15 cellular contexts compared by ENCODE assay signal in the genomic region with DNA sequence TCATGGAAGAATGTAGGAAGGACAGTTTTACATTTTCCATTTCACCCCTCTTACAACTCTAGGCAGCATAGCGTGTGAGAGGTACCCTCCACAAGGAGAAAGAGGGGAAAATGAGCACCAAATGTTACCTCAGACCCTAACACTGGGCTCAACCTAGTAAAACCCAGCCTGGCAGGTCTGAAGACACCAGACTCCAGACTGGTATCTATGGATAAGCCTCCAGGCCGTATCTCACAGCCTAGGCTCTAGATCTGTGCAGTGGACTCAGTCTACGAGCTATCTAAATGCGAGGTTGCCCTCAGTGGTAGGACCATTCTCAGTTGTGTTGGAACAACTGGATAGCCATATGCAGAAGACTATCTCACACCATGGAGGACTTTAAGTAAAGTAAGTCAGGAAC. TPM values are rescaled to one million over a fixed set of nuclear protein-coding genes. Genes with fewer than 3 reads are reported as not detected.
DNase-seq lines count a peak whose midpoint lies in the region; ATAC-seq and TF ChIP-seq lines count a peak whose summit lies in the region.
"Had no signal": no experiment of that assay in that cellular context is flagged by ENCODE, and none has a peak within 500 bp of the region (broad histone marks: within the 10 kb centered on the region; RNA-seq: fewer than 3 reads in every experiment).

No MANE protein-coding gene starts in this region.

- H3K4me1 ChIP-seq in esophagus muscularis mucosa: no peaks in the 10 kb centered on the region
- H3K4me1 ChIP-seq: BLaER1 had no signal

- peaks cover 5% of the 10 kb centered on the region for H3K9me3 Mint-ChIP-seq in activated naive CD4-positive, alpha-beta T cell treated with anti-CD3 and anti-CD28 coated beads, Interleukin-2, amount 50 U/mL, for 24 hours
- peaks cover 1% of the 10 kb centered on the region for H3K9me3 Mint-ChIP-seq in activated naive CD4-positive, alpha-beta T cell treated with anti-CD3 and anti-CD28 coated beads for 36 hours
- no peaks in the 10 kb centered on the region for H3K9me3 Mint-ChIP-seq in activated naive CD8-positive, alpha-beta T cell treated with anti-CD3 and anti-CD28 coated beads, Interleukin-2, amount 50 U/mL, for 24 hours

- peaks cover 20 to 58% (median 30%) of the 10 kb centered on the region in 4 donors for H3K36me3 ChIP-seq in esophagus muscularis mucosa
- H3K36me3 ChIP-seq in brain microvascular endothelial cell (replicated peaks): peaks cover 22% of the 10 kb centered on the region

- in situ Hi-C loops in brain microvascular endothelial cell (cut with HindIII; ENCODE audit: low pct_ligation_motif_present, low sequenced_read_pairs): no loop called here

- ATAC-seq in activated naive CD8-positive, alpha-beta T cell treated with anti-CD3 and anti-CD28 coated beads, Interleukin-2, amount 50 U/mL, for 24 hours: peak; percentile 15
- ATAC-seq: GM23338 had no signal

- no peaks in the 10 kb centered on the region for H3K27me3 Mint-ChIP-seq in activated naive CD4-positive, alpha-beta T cell treated with anti-CD3 and anti-CD28 coated beads, Interleukin-2, amount 50 U/mL, for 24 hours
- H3K27me3 Mint-ChIP-seq in activated naive CD4-positive, alpha-beta T cell treated with anti-CD3 and anti-CD28 coated beads for 36 hours (ENCODE audit: low read depth): no peaks in the 10 kb centered on the region
- no peaks in the 10 kb centered on the region for H3K27me3 Mint-ChIP-seq in activated naive CD8-positive, alpha-beta T cell treated with anti-CD3 and anti-CD28 coated beads, Interleukin-2, amount 50 U/mL, for 24 hours

- H3K4me3 ChIP-seq in esophagus muscularis mucosa: no peak overlapping the region
- no peak overlapping the region for H3K4me3 ChIP-seq in brain microvascular endothelial cell (ENCODE audit: low read depth, low read length)
- H3K4me3 ChIP-seq: BLaER1, GM23338 had no signal

- no peak overlapping the region for H3K4me3 Mint-ChIP-seq in activated naive CD4-positive, alpha-beta T cell treated with anti-CD3 and anti-CD28 coated beads, Interleukin-2, amount 50 U/mL, for 24 hours
- no peak overlapping the region for H3K4me3 Mint-ChIP-seq in activated naive CD4-positive, alpha-beta T cell treated with anti-CD3 and anti-CD28 coated beads for 36 hours
- H3K4me3 Mint-ChIP-seq in activated naive CD8-positive, alpha-beta T cell treated with anti-CD3 and anti-CD28 coated beads, Interleukin-2, amount 50 U/mL, for 24 hours: no peak overlapping the region
- H3K4me3 Mint-ChIP-seq: GM23338 had no signal

- no peak for TF ChIP-seq EP300 in esophagus muscularis mucosa (IDR thresholded peaks at IDR 0.05)

- CTCF ChIA-PET in activated naive CD4-positive, alpha-beta T cell treated with anti-CD3 and anti-CD28 coated beads for 36 hours (lab: Charles Lee): no interaction called here

- no peaks in the 10 kb centered on the region for H3K9me3 ChIP-seq in esophagus muscularis mucosa

- 90% methylated on average over 3 of the region's 4 CpGs for WGBS in esophagus muscularis mucosa

- DNase-seq in activated naive CD4-positive, alpha-beta T cell treated with anti-CD3 and anti-CD28 coated beads for 36 hours: no peak
- DNase-seq in activated naive CD8-positive, alpha-beta T cell treated with anti-CD3 and anti-CD28 coated beads, Interleukin-2, amount 50 U/mL, for 24 hours: no peak
- peak; percentile 53 for DNase-seq in esophagus muscularis mucosa (ENCODE audit: extremely low spot score)
- no peak for DNase-seq in mesenteric fat pad (ENCODE audit: low spot score)
- DNase-seq in brain microvascular endothelial cell: no peak
- DNase-seq in NCI-H774 (lab: John Stamatoyannopoulos, UW): no peak
- DNase-seq: 8988T, AML-193, Calu3, DMS 273 treated with DMSO at 0.1 percent for 48 hours, H7 had no signal

- intact Hi-C loops in activated naive CD4-positive, alpha-beta T cell treated with anti-CD3 and anti-CD28 coated beads for 36 hours (cut with micrococcal nuclease): no loop called here
- intact Hi-C loops in esophagus muscularis mucosa (cut with DNase I): no loop called here

- H3K27ac Mint-ChIP-seq in activated naive CD4-positive, alpha-beta T cell treated with anti-CD3 and anti-CD28 coated beads, Interleukin-2, amount 50 U/mL, for 24 hours: peak overlapping the region; percentile 11
- no peak overlapping the region for H3K27ac Mint-ChIP-seq in activated naive CD4-positive, alpha-beta T cell treated with anti-CD3 and anti-CD28 coated beads for 36 hours
- no peak overlapping the region for H3K27ac Mint-ChIP-seq in activated naive CD8-positive, alpha-beta T cell treated with anti-CD3 and anti-CD28 coated beads, Interleukin-2, amount 50 U/mL, for 24 hours
- H3K27ac Mint-ChIP-seq: GM23338 had no signal

- H3K27ac ChIP-seq in esophagus muscularis mucosa (replicated peaks in 1 of 4): no peak overlapping the region
- no peak overlapping the region for H3K27ac ChIP-seq in brain microvascular endothelial cell
- H3K27ac ChIP-seq: BLaER1 had no signal

- H3K27me3 ChIP-seq in esophagus muscularis mucosa (no peaks in the 10 kb centered on the region), brain microvascular endothelial cell (replicated peaks) (no peaks in the 10 kb centered on the region)
- H3K27me3 ChIP-seq: BLaER1 had no signal

- H3K4me1 Mint-ChIP-seq in activated naive CD4-positive, alpha-beta T cell treated with anti-CD3 and anti-CD28 coated beads, Interleukin-2, amount 50 U/mL, for 24 hours: peaks cover 34% of the 10 kb centered on the region
- H3K4me1 Mint-ChIP-seq in activated naive CD4-positive, alpha-beta T cell treated with anti-CD3 and anti-CD28 coated beads for 36 hours (ENCODE audit: low read depth): peaks cover 9% of the 10 kb centered on the region
- H3K4me1 Mint-ChIP-seq in activated naive CD8-positive, alpha-beta T cell treated with anti-CD3 and anti-CD28 coated beads, Interleukin-2, amount 50 U/mL, for 24 hours: peaks cover 7% of the 10 kb centered on the region
- H3K4me1 Mint-ChIP-seq: GM23338 had no signal

- no peak for TF ChIP-seq POLR2A in esophagus muscularis mucosa (IDR thresholded peaks at IDR 0.05; ENCODE audit: low read depth)

- peaks cover 25% of the 10 kb centered on the region for H3K36me3 Mint-ChIP-seq in activated naive CD4-positive, alpha-beta T cell treated with anti-CD3 and anti-CD28 coated beads, Interleukin-2, amount 50 U/mL, for 24 hours
- H3K36me3 Mint-ChIP-seq in activated naive CD4-positive, alpha-beta T cell treated with anti-CD3 and anti-CD28 coated beads for 36 hours (ENCODE audit: low read depth): peaks cover 32% of the 10 kb centered on the region
- H3K36me3 Mint-ChIP-seq in activated naive CD8-positive, alpha-beta T cell treated with anti-CD3 and anti-CD28 coated beads, Interleukin-2, amount 50 U/mL, for 24 hours (ENCODE audit: low read depth): peaks cover 33% of the 10 kb centered on the region

- no peak for TF ChIP-seq CTCF in esophagus muscularis mucosa (IDR thresholded peaks at IDR 0.05)
- TF ChIP-seq CTCF in brain microvascular endothelial cell (IDR thresholded peaks at IDR 0.05; ENCODE audit: low read depth, low read length, missing control alignments): no peak

RNA-seq across cellular contexts. Expression of gene TRIM5, which starts 10.5 kb away (rescaled TPM):
- total RNA-seq in activated naive CD4-positive, alpha-beta T cell treated with anti-CD3 and anti-CD28 coated beads for 36 hours: 10 to 100 TPM; 37.2 to 38.0 TPM
- 10 to 100 TPM; 15.9 to 21.5 (median 16.6) TPM for total RNA-seq in esophagus muscularis mucosa
- total RNA-seq in mesenteric fat pad: 17.7 TPM

RNA-seq across cellular contexts. Expression of gene TRIM22, which starts 15.2 kb away (rescaled TPM):
- total RNA-seq in activated naive CD4-positive, alpha-beta T cell treated with anti-CD3 and anti-CD28 coated beads for 36 hours: 100 to 1,000 TPM; 280 to 292 TPM
- total RNA-seq in esophagus muscularis mucosa (10 to 100 TPM; 27.1 to 46.6 (median 36.7) TPM), mesenteric fat pad (58.5 TPM)

RNA-seq across cellular contexts. Expression of gene TRIM34, which starts 49.6 kb away (rescaled TPM):
- 10 to 100 TPM; 12.8 to 12.9 TPM for total RNA-seq in activated naive CD4-positive, alpha-beta T cell treated with anti-CD3 and anti-CD28 coated beads for 36 hours
- total RNA-seq in esophagus muscularis mucosa (1 to 10 TPM; 3.0 to 5.0 (median 3.9) TPM), mesenteric fat pad (6.1 TPM)
- total RNA-seq: G401 had no signal
